ENCODE assay signal across 17 cellular contexts in genomic region chr11:85988780-85989179, GRCh38.
DNase-seq lines count a peak whose midpoint lies in the region; ATAC-seq and TF ChIP-seq lines count a peak whose summit lies in the region.
"Had no signal": no experiment of that assay in that cellular context is flagged by ENCODE, and none has a peak within 500 bp of the region (broad histone marks: within the 10 kb centered on the region; RNA-seq: fewer than 3 reads in every experiment).

No MANE protein-coding gene starts in this region.

- peaks cover 17% of the 10 kb centered on the region for H3K36me3 Mint-ChIP-seq in CD4-positive, CD25-positive, alpha-beta regulatory T cell
- H3K36me3 Mint-ChIP-seq in IgD-negative memory B cell = peaks cover 7% of the 10 kb centered on the region
- peaks cover 0 to 25% (median 11%) of the 10 kb centered on the region in 3 donors for H3K36me3 Mint-ChIP-seq in immature natural killer cell
- H3K36me3 Mint-ChIP-seq in H9 (ENCODE audit: insufficient read depth in 1 of 3, low read depth in 3 of 3) = peaks cover 2 to 26% (median 11%) of the 10 kb centered on the region in 3 experiments; a peak in 5 of 7 replicates

- no peak overlapping the region for H4K91ac ChIP-seq in H9 (ENCODE audit: insufficient read length, low read depth, low read length)

- H4K5ac ChIP-seq in H9 (ENCODE audit: insufficient read length, low read depth, low read length) = no peak overlapping the region

- in situ Hi-C loops in HAP-1 (cut with MboI; ENCODE audit: low sequenced_read_pairs) = no loop called here

- peaks cover 73% of the 10 kb centered on the region for H3K36me3 ChIP-seq in CD4-positive, CD25-positive, alpha-beta regulatory T cell (ENCODE audit: control insufficient read depth, insufficient read depth, low read length)
- peaks cover 12% of the 10 kb centered on the region for H3K36me3 ChIP-seq in HAP-1 (replicated peaks)
- no peaks in the 10 kb centered on the region for H3K36me3 ChIP-seq in MM.1S (replicated peaks; ENCODE audit: insufficient read depth, low read length)

- H3F3A ChIP-seq in MM.1S (ENCODE audit: insufficient read depth, low read length) = no peaks in the 10 kb centered on the region

- H3T11ph ChIP-seq in H9 (ENCODE audit: low read length) = no peak overlapping the region

- DNase-seq in CD4-positive, CD25-positive, alpha-beta regulatory T cell = no peak
- DNase-seq in immature natural killer cell (no peak), HAP-1 (ENCODE audit: low spot score in 2 of 2) (no peak), DMS153 treated with DMSO at 0.1 percent for 48 hours (lab: John Stamatoyannopoulos, UW; ENCODE audit: unreplicated experiment) (no peak), H9 (no peak), MM.1S (no peak)
- DNase-seq: effector CD4-positive, alpha-beta T cell; NCI-H146; NCI-H446 treated with DMSO at 0.1 percent for 48 hours; Right ventricle myocardium superior; stimulated activated CD4-positive, alpha-beta T cell treated with anti-CD3 and anti-CD28 coated beads, Interleukin-4, amount 100 ng/mL, for 1 hour had no signal

- no peaks in the 10 kb centered on the region for H3K23me2 ChIP-seq in H9 (ENCODE audit: insufficient read length, low read depth, low read length, poor library complexity, severe bottlenecking)

- no peak overlapping the region for H3K23ac ChIP-seq in H9 (ENCODE audit: insufficient read length, low read depth, low read length)

- H4K8ac ChIP-seq in H9 (replicated peaks; ENCODE audit: insufficient read length, low read depth, low read length) = no peak overlapping the region

- no peaks in the 10 kb centered on the region for H3K9me2 ChIP-seq in MM.1S (replicated peaks; ENCODE audit: insufficient read depth, low read length)

- no peaks in the 10 kb centered on the region for H3K27me3 ChIP-seq in CD4-positive, CD25-positive, alpha-beta regulatory T cell (ENCODE audit: control insufficient read depth, insufficient read depth, low read length)
- H3K27me3 ChIP-seq in HAP-1 (ENCODE audit: low read depth) (no peaks in the 10 kb centered on the region), H9 (ENCODE audit: insufficient read depth, low read length) (no peaks in the 10 kb centered on the region), MM.1S (replicated peaks; ENCODE audit: insufficient read depth, low read length) (no peaks in the 10 kb centered on the region)

- H2BK20ac ChIP-seq in H9 (ENCODE audit: low read depth, low read length, poor library complexity, severe bottlenecking) = no peak overlapping the region

- H2BK15ac ChIP-seq in H9 (ENCODE audit: low read depth, low read length) = no peak overlapping the region

- no peak for TF ChIP-seq CTCF in H9 (conservative IDR thresholded peaks at IDR 0.05)
- TF ChIP-seq CTCF in MM.1S (IDR thresholded peaks at IDR 0.05; ENCODE audit: low read length) = no peak

- H3K9me3 Mint-ChIP-seq in CD4-positive, CD25-positive, alpha-beta regulatory T cell = no peaks in the 10 kb centered on the region
- H3K9me3 Mint-ChIP-seq in IgD-negative memory B cell (no peaks in the 10 kb centered on the region), immature natural killer cell (no peaks in the 10 kb centered on the region), H9 (no peaks in the 10 kb centered on the region)
- H3K9me3 Mint-ChIP-seq: activated naive CD4-positive, alpha-beta T cell treated with anti-CD3 and anti-CD28 coated beads, Interleukin-2, amount 50 U/mL, for 72 hours; mesothelial cell of epicardium; T-helper 1 cell treated with Interleukin-12 subunit alpha and Interleukin-12 subunit beta and Interleukin-4 antibody, amounts not matched to agents 30 μg/mL and 1 μg/mL, for 36 hours; WTC11 had no signal

- no peaks in the 10 kb centered on the region for H3K9me3 ChIP-seq in CD4-positive, CD25-positive, alpha-beta regulatory T cell (ENCODE audit: control insufficient read depth in 2 of 2, low read length in 2 of 2)
- H3K9me3 ChIP-seq in HAP-1 = no peaks in the 10 kb centered on the region
- no peaks in the 10 kb centered on the region for H3K9me3 ChIP-seq in H9 (ENCODE audit: control insufficient read depth, low read depth, low read length)
- H3K9me3 ChIP-seq in MM.1S (replicated peaks; ENCODE audit: insufficient read depth, low read length) = no peaks in the 10 kb centered on the region

- no peak overlapping the region for H2AK5ac ChIP-seq in H9 (ENCODE audit: insufficient read length, low read length)

- H3K4me1 Mint-ChIP-seq in CD4-positive, CD25-positive, alpha-beta regulatory T cell = peaks cover 25 to 44% (median 36%) of the 10 kb centered on the region in 4 donors
- H3K4me1 Mint-ChIP-seq in IgD-negative memory B cell (peaks cover 9 to 15% (median 14%) of the 10 kb centered on the region in 3 donors), immature natural killer cell (peaks cover 32 to 72% of the 10 kb centered on the region in 2 donors), H9 (peaks cover 6 to 9% of the 10 kb centered on the region in 2 experiments; a peak in 3 of 4 replicates)

- no peak overlapping the region for H3K56ac ChIP-seq in H9 (ENCODE audit: insufficient read length, low read depth, low read length)

- H2AFZ ChIP-seq in H9 (ENCODE audit: low read length) (no peak overlapping the region), MM.1S (ENCODE audit: low read length) (no peak overlapping the region)

- no peak overlapping the region for H3K4me3 ChIP-seq in CD4-positive, CD25-positive, alpha-beta regulatory T cell (ENCODE audit: low read depth, low read length)
- H3K4me3 ChIP-seq in HAP-1 (no peak overlapping the region), MM.1S (ENCODE audit: low read length) (no peak overlapping the region)

- no peaks in the 10 kb centered on the region for H4K20me1 ChIP-seq in H9 (ENCODE audit: control insufficient read depth, insufficient read depth, insufficient read length)
- H4K20me1 ChIP-seq in MM.1S (ENCODE audit: insufficient read depth, low read length) = no peaks in the 10 kb centered on the region

- no peak for ATAC-seq in CD4-positive, CD25-positive, alpha-beta regulatory T cell (ENCODE audit: low read depth in 2 of 2)
- peak; percentile 51 for ATAC-seq in GM18868 (IDR thresholded peaks at IDR 0.05; ENCODE audit: unreplicated experiment)
- ATAC-seq: WTC11 had no signal

- H3K27me3 Mint-ChIP-seq in CD4-positive, CD25-positive, alpha-beta regulatory T cell = no peaks in the 10 kb centered on the region
- H3K27me3 Mint-ChIP-seq in IgD-negative memory B cell (no peaks in the 10 kb centered on the region), immature natural killer cell (ENCODE audit: low read depth in 3 of 3) (peaks cover 0 to 2% (median 0%) of the 10 kb centered on the region in 3 donors), H9 (ENCODE audit: low read depth) (no peaks in the 10 kb centered on the region)

- no CpG with 5 or more reads among the region's 3 CpGs for WGBS in H9 (ENCODE audit: extremely low coverage, insufficient read length, low lambda C conversion rate)

- peaks cover 4% of the 10 kb centered on the region for H3K4me1 ChIP-seq in CD4-positive, CD25-positive, alpha-beta regulatory T cell (ENCODE audit: control insufficient read depth, insufficient read depth, low read length, poor library complexity, severe bottlenecking)
- H3K4me1 ChIP-seq in HAP-1 (no peaks in the 10 kb centered on the region), H9 (ENCODE audit: insufficient read depth, low read length) (no peaks in the 10 kb centered on the region), MM.1S (ENCODE audit: low read length) (no peaks in the 10 kb centered on the region)

- H3K4ac ChIP-seq in H9 (ENCODE audit: low read depth, low read length) = no peak overlapping the region

- H2BK5ac ChIP-seq in H9 (ENCODE audit: insufficient read length, low read length) = no peak overlapping the region

- H2BK120ac ChIP-seq in H9 (ENCODE audit: low read depth, low read length, poor library complexity, severe bottlenecking) = no peak overlapping the region

- peak overlapping the region; percentile 2 to 70 (median 23) for H3K27ac Mint-ChIP-seq in CD4-positive, CD25-positive, alpha-beta regulatory T cell
- peak overlapping the region in 2 of 3 donors; percentile 21 to 39 for H3K27ac Mint-ChIP-seq in IgD-negative memory B cell
- peak overlapping the region; percentile 22 to 89 (median 78) for H3K27ac Mint-ChIP-seq in immature natural killer cell
- H3K27ac Mint-ChIP-seq in H9 = no peak overlapping the region
- H3K27ac Mint-ChIP-seq: WTC11 had no signal

- no peak overlapping the region for H3K14ac ChIP-seq in H9 (ENCODE audit: insufficient read depth, low read length)

- H3K18ac ChIP-seq in H9 (ENCODE audit: insufficient read length, low read depth, low read length) = no peak overlapping the region

- peak overlapping the region in 1 of 4 donors; percentile 8 for H3K4me3 Mint-ChIP-seq in CD4-positive, CD25-positive, alpha-beta regulatory T cell
- H3K4me3 Mint-ChIP-seq in IgD-negative memory B cell (no peak overlapping the region), immature natural killer cell (peak overlapping the region in 1 of 5 donors; percentile 0), H9 (no peak overlapping the region)
- H3K4me3 Mint-ChIP-seq: mesothelial cell of epicardium; T-helper 1 cell treated with Interleukin-12 subunit alpha and Interleukin-12 subunit beta and Interleukin-4 antibody, amounts not matched to agents 30 μg/mL and 1 μg/mL, for 36 hours; WTC11 had no signal

- H3K79me2 ChIP-seq in H9 (ENCODE audit: insufficient read depth, low read length) (no peaks in the 10 kb centered on the region), MM.1S (ENCODE audit: low read length) (no peaks in the 10 kb centered on the region)

- no peak overlapping the region for H2BK12ac ChIP-seq in H9 (ENCODE audit: insufficient read length, low read depth, low read length)

- H3K9ac ChIP-seq in H9 (ENCODE audit: extremely low read depth, insufficient read length, low read length) (no peak overlapping the region), MM.1S (ENCODE audit: low read length) (no peak overlapping the region)

- H3K4me2 ChIP-seq in H9 (ENCODE audit: insufficient read depth, insufficient read length, low read length) = no peak overlapping the region
- no peak overlapping the region for H3K4me2 ChIP-seq in MM.1S (ENCODE audit: low read depth, low read length)

- no peak overlapping the region for H3K27ac ChIP-seq in CD4-positive, CD25-positive, alpha-beta regulatory T cell (ENCODE audit: insufficient read depth, low read length, poor library complexity, severe bottlenecking)
- H3K27ac ChIP-seq in H9 (ENCODE audit: insufficient read length, low read depth, low read length) = no peak overlapping the region
- H3K27ac ChIP-seq in MM.1S (ENCODE audit: low read length) = no peak overlapping the region

- H3K79me1 ChIP-seq in H9 (ENCODE audit: insufficient read depth, low read depth, low read length, poor library complexity, severe bottlenecking) = no peaks in the 10 kb centered on the region

Comparison
In these comparisons a context has a peak if more than half of its experiments do, and no peak if none do; other contexts are left out.
1. H3K27ac Mint-ChIP-seq: peak in CD4-positive, CD25-positive, alpha-beta regulatory T cell (3 of 3), IgD-negative memory B cell (2 of 3) and immature natural killer cell (6 of 6); none in H9 (0 of 3).